Comparison of ENCODE assay signal across 6 cellular contexts in the genomic region with DNA sequence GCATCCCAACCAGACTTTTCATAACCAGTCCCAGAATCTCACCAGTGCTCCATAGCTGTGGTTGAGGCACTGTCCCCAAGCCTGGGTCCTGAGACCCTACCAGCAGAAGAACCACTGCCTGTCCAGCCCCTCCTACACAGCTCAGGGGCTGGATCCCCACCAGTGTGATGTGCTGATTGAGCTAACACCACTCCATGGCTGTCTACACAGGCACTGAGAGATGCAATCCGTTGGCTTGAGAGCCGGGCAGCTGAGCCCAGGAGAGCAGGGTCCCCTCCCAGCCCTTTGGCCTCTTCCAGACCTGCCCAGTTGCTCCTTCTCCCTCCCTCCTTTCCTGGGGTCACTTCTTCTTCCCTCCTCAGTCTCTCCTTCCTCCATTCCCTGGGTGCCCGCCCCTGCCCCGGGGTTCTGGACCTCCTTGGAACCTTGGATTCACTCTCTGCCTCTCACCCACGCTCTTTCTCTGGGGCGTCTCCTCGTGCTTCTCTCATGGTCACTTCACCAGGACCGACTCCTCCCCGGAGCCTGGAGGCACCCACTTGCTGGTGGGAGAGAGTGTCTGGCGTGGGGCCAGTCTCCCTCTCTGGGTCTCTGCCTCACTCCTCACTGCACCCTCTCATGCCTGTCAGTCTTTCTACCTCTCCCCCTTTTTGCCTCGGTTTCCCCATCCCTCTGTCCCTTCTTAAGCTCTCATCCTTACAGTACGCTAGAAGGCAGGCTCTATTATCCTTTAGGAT. TPM values are rescaled to one million over a fixed set of nuclear protein-coding genes. Genes with fewer than 3 reads are reported as not detected.
A peak's percentile ranks its signal among the peaks of the same experiment; 100 is the strongest.
DNase-seq lines count a peak whose midpoint lies in the region; ATAC-seq and TF ChIP-seq lines count a peak whose summit lies in the region.

No MANE protein-coding gene starts in this region.

- CTCF ChIA-PET in CD4-positive, alpha-beta memory T cell (lab: Charles Lee; ENCODE audit: partially characterized antibody): interaction anchor here (0.7 to 3.2 kb wide), 8 partner anchors 13 to 69 kb away, joined by 3 to 16 read pairs (median 4); partner anchors contain the start of genes FAM89B and MALAT1

- H3K9me3 Mint-ChIP-seq in CD4-positive, alpha-beta memory T cell: no peaks in the 10 kb centered on the region

- peaks cover 0 to 16% of the 10 kb centered on the region in 2 donors for H3K36me3 Mint-ChIP-seq in CD4-positive, alpha-beta memory T cell

- peaks cover 46% of the 10 kb centered on the region for H3K4me1 ChIP-seq in CD4-positive, alpha-beta memory T cell (ENCODE audit: insufficient read depth, low read length)

- TF ChIP-seq CTCF in WI38 (IDR thresholded peaks at IDR 0.05; ENCODE audit: low read depth, low read length) (no peak), kidney epithelial cell (IDR thresholded peaks at IDR 0.05; ENCODE audit: insufficient read depth, low read length, poor library complexity, severe bottlenecking) (no peak)

- ATAC-seq in GM21723 (IDR thresholded peaks at IDR 0.05; ENCODE audit: unreplicated experiment) (no peak), GM21786 (IDR thresholded peaks at IDR 0.05; ENCODE audit: unreplicated experiment) (no peak)

- intact Hi-C loops in CD4-positive, alpha-beta memory T cell (cut with micrococcal nuclease): loop anchor here (2.0 kb wide), 1 partner anchor 51 kb away; no protein-coding TSS in a partner anchor

- H3K4me1 Mint-ChIP-seq in CD4-positive, alpha-beta memory T cell: peaks cover 32 to 59% (median 46%) of the 10 kb centered on the region in 4 donors

- H3K4me3 ChIP-seq in CD4-positive, alpha-beta memory T cell (ENCODE audit: low read length in 2 of 2): peak overlapping the region; percentile 19 to 29
- H3K4me3 ChIP-seq in WI38 (ENCODE audit: low read depth, low read length) (peak overlapping the region; percentile 41), kidney epithelial cell (ENCODE audit: low read depth, low read length) (peak overlapping the region; percentile 24)

- H3K27me3 ChIP-seq in CD4-positive, alpha-beta memory T cell (ENCODE audit: insufficient read depth, low read length): no peaks in the 10 kb centered on the region
- H3K27me3 ChIP-seq in kidney epithelial cell (ENCODE audit: control insufficient read depth, insufficient read depth, low read length): no peaks in the 10 kb centered on the region

- peak overlapping the region; percentile 81 to 98 (median 94) for H3K27ac Mint-ChIP-seq in CD4-positive, alpha-beta memory T cell

- peaks cover 8% of the 10 kb centered on the region for H3K36me3 ChIP-seq in CD4-positive, alpha-beta memory T cell (ENCODE audit: insufficient read depth, low read length)
- H3K36me3 ChIP-seq in kidney epithelial cell (ENCODE audit: control insufficient read depth, insufficient read depth, low read length): peaks cover 5% of the 10 kb centered on the region

- peak overlapping the region; percentile 67 for H3K27ac ChIP-seq in CD4-positive, alpha-beta memory T cell (ENCODE audit: low read depth, low read length)

- peak overlapping the region; percentile 57 to 92 (median 84) for H3K4me3 Mint-ChIP-seq in CD4-positive, alpha-beta memory T cell

- H3K9me3 ChIP-seq in CD4-positive, alpha-beta memory T cell (ENCODE audit: control insufficient read depth in 1 of 2, low read length in 2 of 2): no peaks in the 10 kb centered on the region

- no peaks in the 10 kb centered on the region for H3K27me3 Mint-ChIP-seq in CD4-positive, alpha-beta memory T cell

- POLR2A ChIA-PET in CD4-positive, alpha-beta memory T cell (lab: Charles Lee; ENCODE audit: partially characterized antibody): interaction anchor here (0.7 to 10.2 kb wide), 25 partner anchors 13 to 142 kb away, joined by 3 to 171 read pairs (median 6); partner anchors contain the start of genes EHBP1L1, FAM89B, MALAT1 and MAP3K11

- DNase-seq in CD4-positive, alpha-beta memory T cell: peak in 1 of 5 donors; percentile 47
- DNase-seq in kidney epithelial cell (ENCODE audit: low read depth) (no peak), activated gamma-delta T cell (lab: John Stamatoyannopoulos, UW) (no peak)

RNA-seq across cellular contexts. Expression of gene SCYL1, which starts 0.7 kb away (rescaled TPM):
- total RNA-seq in CD4-positive, alpha-beta memory T cell: 10 to 100 TPM; 72.5 to 81.3 TPM
- polyA plus RNA-seq in CD4-positive, alpha-beta memory T cell: 10 to 100 TPM; 22.9 to 40.8 TPM
- total RNA-seq in kidney epithelial cell: 116 and 121 TPM in 2 replicates

RNA-seq across cellular contexts. Expression of gene MALAT1, which starts 25.3 kb away (rescaled TPM):
- total RNA-seq in CD4-positive, alpha-beta memory T cell: over 10,000 TPM; 29,058 to 29,932 TPM
- 1,000 to 10,000 TPM; 2,969 to 3,488 TPM for polyA plus RNA-seq in CD4-positive, alpha-beta memory T cell
- 1,605 and 1,895 TPM in 2 replicates for total RNA-seq in kidney epithelial cell

RNA-seq across cellular contexts. Expression of gene LTBP3, which starts 34.0 kb away (rescaled TPM):
- 100 to 1,000 TPM; 201 to 211 TPM for total RNA-seq in CD4-positive, alpha-beta memory T cell
- polyA plus RNA-seq in CD4-positive, alpha-beta memory T cell: 10 to 100 TPM in 1 of 2 donors, 1 to 10 TPM in 1; 9.0 to 23.6 TPM
- total RNA-seq in kidney epithelial cell: 116 and 122 TPM in 2 replicates

RNA-seq across cellular contexts. Expression of gene ZNRD2, which starts 46.1 kb away (rescaled TPM):
- 10 to 100 TPM; 24.6 to 27.5 TPM for total RNA-seq in CD4-positive, alpha-beta memory T cell
- 10 to 100 TPM; 70.1 to 74.9 TPM for polyA plus RNA-seq in CD4-positive, alpha-beta memory T cell
- total RNA-seq in kidney epithelial cell: 67.3 and 91.6 TPM in 2 replicates

RNA-seq across cellular contexts. Expression of gene FAM89B, which starts 48.2 kb away (rescaled TPM):
- total RNA-seq in CD4-positive, alpha-beta memory T cell: 10 to 100 TPM; 68.9 to 71.4 TPM
- 100 to 1,000 TPM; 130 to 164 TPM for polyA plus RNA-seq in CD4-positive, alpha-beta memory T cell
- 63.9 and 68.5 TPM in 2 replicates for total RNA-seq in kidney epithelial cell

Comparison
In these comparisons a context has a peak if more than half of its experiments do, and no peak if none do; other contexts are left out.
1. RNA of gene MALAT1, which starts 25.3 kb away (total RNA-seq): 29,058 to 29,932 TPM in CD4-positive, alpha-beta memory T cell; 1,605 to 1,895 TPM in kidney epithelial cell; every median in the first group is over 10 times any median in the second.
2. Peak in every context shown above with its lines, with median percentiles within 50 percentile points of each other: H3K4me3 ChIP-seq.